In the genomic region with DNA sequence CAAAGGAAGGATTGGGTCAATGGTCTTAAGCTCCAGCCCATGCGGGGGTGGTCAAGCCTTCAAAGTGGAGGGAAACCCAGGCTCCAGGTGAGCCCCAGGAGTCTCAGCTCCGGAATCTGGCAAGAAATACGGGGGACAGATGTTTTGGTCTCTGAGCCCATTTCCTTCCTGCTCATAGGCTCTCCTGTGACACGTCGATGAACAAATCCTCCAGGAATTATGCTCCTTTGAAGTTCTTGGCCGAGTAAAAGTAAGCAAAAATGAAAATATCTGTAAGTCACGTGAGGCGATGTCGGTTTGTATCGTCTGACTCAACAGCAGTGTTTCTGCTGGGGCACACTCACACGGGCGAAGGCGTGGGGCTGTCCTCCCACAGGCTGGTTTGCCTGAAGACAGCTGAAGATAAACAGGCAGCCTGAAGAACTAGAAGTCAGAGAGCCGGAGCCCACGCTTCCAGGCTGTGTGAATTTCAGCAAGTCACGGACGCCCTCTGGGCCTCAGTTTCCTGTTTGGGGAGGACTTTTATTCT, we compare ENCODE assay signal across 9 cellular contexts. TPM values are rescaled to one million over a fixed set of nuclear protein-coding genes. Genes with fewer than 3 reads are reported as not detected.
DNase-seq lines count a peak whose midpoint lies in the region; ATAC-seq and TF ChIP-seq lines count a peak whose summit lies in the region.
"Had no signal": no experiment of that assay in that cellular context is flagged by ENCODE, and none has a peak within 500 bp of the region (broad histone marks: within the 10 kb centered on the region; RNA-seq: fewer than 3 reads in every experiment).

No MANE protein-coding gene starts in this region.

- H3K4me1 Mint-ChIP-seq in T-helper 17 cell (peaks cover 50% of the 10 kb centered on the region), GM23338 (peaks cover 52% of the 10 kb centered on the region)

- peak overlapping the region; percentile 51 for H3K27ac ChIP-seq in mammary epithelial cell (ENCODE audit: insufficient read depth, low read depth, low read length)
- H3K27ac ChIP-seq in GM23338 (ENCODE audit: low read depth): no peak overlapping the region

- no peaks in the 10 kb centered on the region for H3K27me3 ChIP-seq in mammary epithelial cell (ENCODE audit: insufficient read depth, low read length)
- H3K27me3 ChIP-seq in GM23338 (ENCODE audit: insufficient read depth): no peaks in the 10 kb centered on the region

- CTCF ChIA-PET in mammary epithelial cell (lab: Charles Lee; ENCODE audit: low non-redundant PET): no interaction called here

- H3K36me3 ChIP-seq in mammary epithelial cell (ENCODE audit: insufficient read depth, low read length) (no peaks in the 10 kb centered on the region), GM23338 (ENCODE audit: insufficient read depth) (no peaks in the 10 kb centered on the region)
- H3K36me3 ChIP-seq: heart right ventricle had no signal

- H3K4me3 Mint-ChIP-seq in T-helper 17 cell (peak overlapping the region; percentile 94), GM23338 (no peak overlapping the region)

- peak overlapping the region; percentile 58 for H3K9ac ChIP-seq in mammary epithelial cell (ENCODE audit: insufficient read depth, low read length)

- ATAC-seq in GM21717 (IDR thresholded peaks at IDR 0.05; ENCODE audit: unreplicated experiment) (peak; percentile 32), T-helper 17 cell (peak; percentile 27), HG02938 (IDR thresholded peaks at IDR 0.05; ENCODE audit: unreplicated experiment) (no peak), GM23338 (no peak)

- no TSS peak for BruUV-seq in mammary epithelial cell (replicated peaks; lab: Mats Ljungman, UMichigan)

- no peaks in the 10 kb centered on the region for H4K20me1 ChIP-seq in mammary epithelial cell (ENCODE audit: insufficient read depth, low read length)
- no peaks in the 10 kb centered on the region for H4K20me1 ChIP-seq in GM23338 (replicated peaks; ENCODE audit: insufficient read depth)

- H3K4me1 ChIP-seq in mammary epithelial cell (ENCODE audit: insufficient read depth, low read length) (peaks cover 59% of the 10 kb centered on the region), GM23338 (ENCODE audit: insufficient read depth) (peaks cover 23% of the 10 kb centered on the region)

- DNase-seq in AG08395 (ENCODE audit: low spot score) (peak; percentile 88), T-helper 17 cell (peak in 2 of 3 donors; percentile 22 to 30), mammary epithelial cell (peak; percentile 25), putamen (ENCODE audit: low spot score) (peak; percentile 58), GM23338 (ENCODE audit: low spot score) (no peak), erythroblast (lab: John Stamatoyannopoulos, UW) (no peak)

- dilution Hi-C loops in mammary epithelial cell (cut with HindIII; ENCODE audit: low sequenced_read_pairs): no loop called here

- H3K27ac Mint-ChIP-seq in T-helper 17 cell: peak overlapping the region; percentile 99
- H3K27ac Mint-ChIP-seq in GM23338: no peak overlapping the region

- intact Hi-C loops in mammary epithelial cell (cut with micrococcal nuclease): no loop called here

- no peak overlapping the region for H3K4me3 ChIP-seq in mammary epithelial cell (replicated peaks in 1 of 3; ENCODE audit: insufficient read depth in 1 of 3, low read depth in 2 of 3, low read length in 3 of 3)
- H3K4me3 ChIP-seq in GM23338: no peak overlapping the region

- in situ Hi-C loops in mammary epithelial cell (cut with MboI; ENCODE audit: low sequenced_read_pairs in 2 of 2): no loop called here

- TF ChIP-seq CTCF in mammary epithelial cell (conservative IDR thresholded peaks at IDR 0.05 in 1 of 2, IDR thresholded peaks at IDR 0.05 in 1 of 2; ENCODE audit: extremely low read depth in 1 of 2, insufficient read depth in 1 of 2, low read depth in 1 of 2, low read length in 2 of 2): no peak
- TF ChIP-seq CTCF in GM23338 (conservative IDR thresholded peaks at IDR 0.05; ENCODE audit: low read depth in 2 of 2): no peak

- TF ChIP-seq POLR2A in erythroblast (IDR thresholded peaks at IDR 0.05; ENCODE audit: low read length): no peak

- H2AFZ ChIP-seq in mammary epithelial cell (ENCODE audit: low read depth, low read length): no peak overlapping the region
- no peak overlapping the region for H2AFZ ChIP-seq in GM23338

- H3F3A ChIP-seq in GM23338 (replicated peaks; ENCODE audit: low read depth): no peaks in the 10 kb centered on the region

- H3K36me3 Mint-ChIP-seq in T-helper 17 cell (ENCODE audit: low read depth) (peaks cover 5% of the 10 kb centered on the region), GM23338 (ENCODE audit: low read depth) (no peaks in the 10 kb centered on the region; the same call in 2 of the 3 replicates)

- H3K9me2 ChIP-seq in GM23338 (ENCODE audit: insufficient read depth): no peaks in the 10 kb centered on the region

- 70% methylated on average over 17 of the region's 17 CpGs for WGBS in mammary epithelial cell (ENCODE audit: low coverage, missing lambda C conversion rate)

- H3K4me2 ChIP-seq in mammary epithelial cell (ENCODE audit: insufficient read depth, low read depth, low read length) (no peak overlapping the region), GM23338 (no peak overlapping the region)

- peaks cover 6% of the 10 kb centered on the region for H3K27me3 Mint-ChIP-seq in T-helper 17 cell
- H3K27me3 Mint-ChIP-seq in GM23338 (ENCODE audit: insufficient read depth, low read depth, poor library complexity): peaks cover 11% of the 10 kb centered on the region

- H3K9me3 Mint-ChIP-seq in GM23338: no peaks in the 10 kb centered on the region

- H3K79me2 ChIP-seq in mammary epithelial cell (ENCODE audit: insufficient read depth, low read length) (no peaks in the 10 kb centered on the region), GM23338 (replicated peaks; ENCODE audit: insufficient read depth) (no peaks in the 10 kb centered on the region)

- no peaks in the 10 kb centered on the region for H3K9me3 ChIP-seq in T-helper 17 cell (ENCODE audit: control insufficient read depth, low read length, poor library complexity, severe bottlenecking)
- no peaks in the 10 kb centered on the region for H3K9me3 ChIP-seq in mammary epithelial cell (replicated peaks; ENCODE audit: insufficient read depth, low read length)
- H3K9me3 ChIP-seq: heart right ventricle had no signal

TF ChIP-seq in GM23338, 12 proteins besides CTCF, POLR2A, EP300 and RAD21 (continues in another document):
- TF ChIP-seq POLR2AphosphoS5 (IDR thresholded peaks at IDR 0.05; ENCODE audit: low read depth): no peak
- TF ChIP-seq CREB1 (CRISPR knock-in tag; IDR thresholded peaks at IDR 0.05; ENCODE audit: low read depth): no peak
- no peak for TF ChIP-seq NANOG (IDR thresholded peaks at IDR 0.05; ENCODE audit: borderline replicate concordance)
- no peak for TF ChIP-seq EZH2 (IDR thresholded peaks at IDR 0.05; ENCODE audit: low read depth, unreplicated experiment)

RNA-seq across cellular contexts. Expression of a gene that starts 52.6 kb away (rescaled TPM):
- 10 to 100 TPM; 33.7 to 50.4 TPM for total RNA-seq in T-helper 17 cell
- 10 to 100 TPM in 1 of 2 donors, 1 to 10 TPM in 1; 6.5 to 42.8 TPM for total RNA-seq in mammary epithelial cell
- polyA plus RNA-seq in mammary epithelial cell: 10.9 TPM
- 12.1 TPM for polyA minus RNA-seq in mammary epithelial cell
- total RNA-seq in GM23338 (2014; rRNA removed; shearing (Covaris generic)): 28.4 and 29.9 TPM in 2 replicates
- 41.9 and 45.1 TPM in 2 replicates for polyA plus RNA-seq in GM23338 (2016; fragmentation: Nextera tagmentation; extraction: Ambion mirVana)

Comparison
In these comparisons a context has a peak if more than half of its experiments do, and no peak if none do; other contexts are left out.
1. DNase-seq: peak in AG08395 (single experiment), T-helper 17 cell (2 of 3), mammary epithelial cell (single experiment) and putamen (single experiment); none in GM23338 (single experiment) and erythroblast (0 of 2).
2. ATAC-seq: peak in GM21717 (single experiment) and T-helper 17 cell (single experiment); none in HG02938 (single experiment) and GM23338 (single experiment).